8 cellular contexts compared by ENCODE assay signal in the genomic region with DNA sequence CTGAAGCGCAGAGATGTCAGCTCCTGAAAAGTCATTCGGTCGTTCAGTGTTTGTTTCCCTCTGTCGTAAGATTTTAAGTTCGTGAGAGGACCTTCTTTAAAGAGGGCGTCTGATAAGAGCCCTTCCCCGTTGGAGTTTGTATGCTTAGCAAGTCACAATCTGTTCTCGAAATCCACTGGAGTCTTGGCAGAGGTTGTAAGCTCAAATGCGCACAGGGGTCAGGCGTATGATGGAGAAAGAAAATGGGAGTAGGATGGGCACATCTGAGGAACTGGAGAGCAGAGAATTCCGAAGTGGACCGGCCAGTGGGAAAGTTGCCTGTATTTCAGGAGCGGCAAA. TPM values are rescaled to one million over a fixed set of nuclear protein-coding genes. Genes with fewer than 3 reads are reported as not detected.
DNase-seq lines count a peak whose midpoint lies in the region; ATAC-seq and TF ChIP-seq lines count a peak whose summit lies in the region.

No MANE protein-coding gene starts in this region.

- H3K36me3 ChIP-seq in HUES64 (ENCODE audit: insufficient read depth, low read length), result peaks cover 12% of the 10 kb centered on the region
- H3K36me3 ChIP-seq in rectal smooth muscle tissue (ENCODE audit: control insufficient read depth, insufficient read depth, low read length), result no peaks in the 10 kb centered on the region

- intact Hi-C loops in CD4-positive, alpha-beta T cell (cut with DNase I, micrococcal nuclease), result loop anchor here (5.0 kb wide), 2 partner anchors 381 to 386 kb away; partner anchors contain the start of gene DMXL1 (in 1 of the 2)
- intact Hi-C loops in left ventricle myocardium superior (cut with micrococcal nuclease), result no loop called here

- POLR2A ChIA-PET in CD4-positive, alpha-beta T cell (lab: Charles Lee), result interaction anchor here (0.7 to 1.4 kb wide), 5 partner anchors 12 to 465 kb away, joined by 3 to 7 read pairs (median 3); partner anchors contain the start of genes DMXL1 and DTWD2

- peaks cover 24% of the 10 kb centered on the region for H3K4me1 Mint-ChIP-seq in CD4-positive, alpha-beta T cell (ENCODE audit: low read depth)
- H3K4me1 Mint-ChIP-seq in activated naive CD8-positive, alpha-beta T cell (ENCODE audit: low read depth), result peaks cover 26% of the 10 kb centered on the region

- H3K27me3 ChIP-seq in CD4-positive, alpha-beta T cell (ENCODE audit: control insufficient read depth, insufficient read depth, low read length), result no peaks in the 10 kb centered on the region
- no peaks in the 10 kb centered on the region for H3K27me3 ChIP-seq in HUES64 (ENCODE audit: insufficient read depth, low read length)
- no peaks in the 10 kb centered on the region for H3K27me3 ChIP-seq in rectal smooth muscle tissue (ENCODE audit: control insufficient read depth, insufficient read depth, low read length)

- no peaks in the 10 kb centered on the region for H3K27me3 Mint-ChIP-seq in CD4-positive, alpha-beta T cell
- no peaks in the 10 kb centered on the region for H3K27me3 Mint-ChIP-seq in activated naive CD8-positive, alpha-beta T cell

- peaks cover 25% of the 10 kb centered on the region for H3K36me3 Mint-ChIP-seq in CD4-positive, alpha-beta T cell (ENCODE audit: low read depth)
- H3K36me3 Mint-ChIP-seq in activated naive CD8-positive, alpha-beta T cell, result peaks cover 2% of the 10 kb centered on the region

- H3K4me3 ChIP-seq in HUES64 (ENCODE audit: low read length) (peak overlapping the region; percentile 88), rectal smooth muscle tissue (ENCODE audit: low read length) (peak overlapping the region; percentile 91)

- peak overlapping the region; percentile 89 for H3K4me3 Mint-ChIP-seq in CD4-positive, alpha-beta T cell
- H3K4me3 Mint-ChIP-seq in activated naive CD8-positive, alpha-beta T cell, result peak overlapping the region; percentile 92

- peak overlapping the region; percentile 80 for H3K27ac ChIP-seq in CD4-positive, alpha-beta T cell (ENCODE audit: low read depth, low read length)
- H3K27ac ChIP-seq in HUES64 (ENCODE audit: low read depth, low read length) (peak overlapping the region; percentile 99), rectal smooth muscle tissue (ENCODE audit: low read depth, low read length) (peak overlapping the region; percentile 80)

- CTCF ChIA-PET in CD4-positive, alpha-beta T cell (lab: Charles Lee), result no interaction called here

- peak; percentile 5 for ATAC-seq in CD4-positive, alpha-beta T cell (ENCODE audit: poor library complexity)
- ATAC-seq in GM19452 (IDR thresholded peaks at IDR 0.05; ENCODE audit: unreplicated experiment) (peak; percentile 16), left ventricle myocardium superior (peak; percentile 62), HG03097 (IDR thresholded peaks at IDR 0.05; ENCODE audit: low FRiP score, unreplicated experiment) (no peak)

- H3K9ac ChIP-seq in HUES64 (ENCODE audit: low read depth, low read length) (peak overlapping the region; percentile 92), rectal smooth muscle tissue (ENCODE audit: low read length) (peak overlapping the region; percentile 80)

- H3K9me3 Mint-ChIP-seq in CD4-positive, alpha-beta T cell, result no peaks in the 10 kb centered on the region
- no peaks in the 10 kb centered on the region for H3K9me3 Mint-ChIP-seq in activated naive CD8-positive, alpha-beta T cell (ENCODE audit: low read depth)

- no peak for DNase-seq in CD4-positive, alpha-beta T cell
- DNase-seq in left ventricle myocardium superior (no peak), KG1 (lab: John Stamatoyannopoulos, UW) (no peak)

- no peaks in the 10 kb centered on the region for H3K9me3 ChIP-seq in CD4-positive, alpha-beta T cell (ENCODE audit: control insufficient read depth, low read length)
- H3K9me3 ChIP-seq in HUES64 (ENCODE audit: insufficient read depth, low read depth, low read length), result peaks cover 14% of the 10 kb centered on the region

- H3K27ac Mint-ChIP-seq in CD4-positive, alpha-beta T cell, result peak overlapping the region; percentile 73
- H3K27ac Mint-ChIP-seq in activated naive CD8-positive, alpha-beta T cell, result peak overlapping the region; percentile 88

- H3K4me1 ChIP-seq in HUES64 (ENCODE audit: insufficient read depth, low read length) (peaks cover 32% of the 10 kb centered on the region), rectal smooth muscle tissue (ENCODE audit: control insufficient read depth, insufficient read depth, low read length) (peaks cover 5% of the 10 kb centered on the region)

- TF ChIP-seq CTCF in CD4-positive, alpha-beta T cell (IDR thresholded peaks at IDR 0.05), result no peak

- 2% methylated on average over 12 of the region's 13 CpGs for whole genome bisulfite sequencing in HUES64

RNA-seq across cellular contexts. Expression of gene HSD17B4, which starts 0.7 kb away (rescaled TPM):
- 10 to 100 TPM; 11.9 to 13.1 TPM for total RNA-seq in CD4-positive, alpha-beta T cell
- 195 TPM for polyA plus RNA-seq in HUES64 (2013, experiment 1 of 2)
- 212 TPM for polyA plus RNA-seq in HUES64 (2013, experiment 2 of 2)
- total RNA-seq in left ventricle myocardium superior, result 290 TPM

Comparison
In these comparisons a context has a peak if more than half of its experiments do, and no peak if none do; other contexts are left out.
1. RNA of gene HSD17B4, which starts 0.7 kb away (total RNA-seq): 290 TPM in left ventricle myocardium superior (single experiment); 11.9 to 13.1 TPM in CD4-positive, alpha-beta T cell; every median in the first group is over 10 times any median in the second.
2. Peak in every context shown above with its lines, with median percentiles within 50 percentile points of each other: H3K27ac ChIP-seq.